8 cellular contexts compared by ENCODE assay signal in the genomic region with DNA sequence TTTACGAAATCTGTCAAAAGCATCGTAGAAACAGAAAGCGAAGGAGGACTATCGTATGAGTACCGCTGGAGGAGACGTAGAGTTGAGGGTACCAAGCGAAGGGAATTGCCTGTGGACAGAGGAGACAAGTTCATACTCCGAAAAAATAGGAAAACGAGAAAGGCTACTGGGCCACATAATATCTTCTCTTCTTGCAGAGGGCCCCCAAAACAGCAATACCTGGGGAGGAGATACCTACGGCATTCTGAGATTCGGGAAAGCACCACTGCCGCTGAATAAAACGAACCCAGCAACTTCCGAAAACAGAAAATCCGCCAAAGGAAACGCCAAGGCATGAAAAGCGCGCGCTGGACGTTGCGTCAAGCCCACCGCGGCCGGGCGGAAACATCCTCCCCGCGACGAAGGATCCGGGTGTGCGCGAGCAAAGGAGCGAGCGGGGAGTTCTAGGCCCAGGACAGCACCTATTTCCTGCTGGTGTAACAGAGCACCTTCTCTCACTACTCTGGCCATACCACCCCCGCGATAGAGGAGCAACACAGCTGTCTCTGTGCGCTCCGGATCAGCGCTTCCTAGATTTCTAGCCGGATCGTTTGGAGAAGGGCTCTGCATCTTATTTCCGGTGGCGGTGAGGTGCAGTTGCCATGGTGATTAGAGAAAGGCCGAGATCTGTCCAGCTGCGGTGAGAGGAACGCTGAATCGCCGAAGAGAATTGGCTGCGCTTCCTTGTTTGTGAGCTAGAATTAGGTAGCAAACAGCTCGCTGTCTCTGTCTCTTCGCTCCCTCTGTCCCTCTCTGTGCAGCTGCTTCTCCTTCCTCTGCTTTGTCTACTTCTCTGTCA. TPM values are rescaled to one million over a fixed set of nuclear protein-coding genes. Genes with fewer than 3 reads are reported as not detected.
DNase-seq lines count a peak whose midpoint lies in the region; ATAC-seq, FAIRE-seq and TF ChIP-seq lines count a peak whose summit lies in the region.

A gene with protein sequence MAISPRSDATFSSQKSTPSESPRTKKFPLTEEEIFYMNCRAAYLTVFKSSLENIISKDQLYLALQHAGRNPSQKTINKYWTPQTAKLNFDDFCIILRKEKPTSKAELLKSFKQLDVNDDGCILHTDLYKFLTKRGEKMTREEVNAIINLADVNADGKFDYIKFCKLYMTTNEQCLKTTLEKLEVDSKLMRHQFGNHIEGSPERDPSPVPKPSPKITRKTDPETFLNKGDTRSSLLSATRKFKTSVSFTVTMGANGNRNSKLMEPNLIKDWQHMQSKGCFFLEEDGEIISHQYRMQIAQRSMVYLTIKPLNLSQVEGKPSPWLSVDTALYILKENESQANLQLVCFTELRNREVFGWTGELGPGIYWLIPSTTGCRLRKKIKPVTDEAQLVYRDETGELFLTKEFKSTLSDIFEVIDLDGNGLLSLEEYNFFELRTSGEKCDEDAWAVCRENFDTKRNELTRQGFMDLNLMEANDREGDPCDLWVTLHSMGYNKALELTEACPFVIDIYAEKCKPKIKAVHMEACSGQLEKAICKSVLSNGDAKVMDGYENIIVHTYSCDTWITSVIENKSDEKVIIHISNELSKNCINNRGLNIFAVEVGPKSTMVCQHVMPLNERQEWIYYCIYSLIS (plus strand): TSS at position 635 of the 838 bp plus-strand sequence. CDS start 2,048 bp downstream, outside the sequence.
A gene with protein sequence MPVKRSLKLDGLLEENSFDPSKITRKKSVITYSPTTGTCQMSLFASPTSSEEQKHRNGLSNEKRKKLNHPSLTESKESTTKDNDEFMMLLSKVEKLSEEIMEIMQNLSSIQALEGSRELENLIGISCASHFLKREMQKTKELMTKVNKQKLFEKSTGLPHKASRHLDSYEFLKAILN (minus strand): TSS at position 335 of the 838 bp plus-strand sequence. CDS start 92 bp downstream, at position 243.

- peak within 1 kb of the TSS; percentile 93 to 97 for H3K27ac ChIP-seq in small intestine (ENCODE audit: low read depth in 1 of 2, low read length in 1 of 2)

- H3K27me3 ChIP-seq in bronchial epithelial cell (ENCODE audit: control insufficient read depth, insufficient read depth, low read length) (no peaks in the 10 kb centered on the region), small intestine (ENCODE audit: control insufficient read depth in 2 of 2, insufficient read depth in 2 of 2, low read length in 2 of 2) (no peaks in the 10 kb centered on the region)

- peak; percentile 90 for ATAC-seq in GM18870 (IDR thresholded peaks at IDR 0.05; ENCODE audit: unreplicated experiment)
- peak; percentile 83 for ATAC-seq in HG03108 (IDR thresholded peaks at IDR 0.05; ENCODE audit: unreplicated experiment)

- peak within 1 kb of the TSS; percentile 77 for H3K4me3 ChIP-seq in WI38 (ENCODE audit: low read depth, low read length)
- H3K4me3 ChIP-seq in bronchial epithelial cell (ENCODE audit: low read depth, low read length) = peak within 1 kb of the TSS; percentile 51
- peak within 1 kb of the TSS; percentile 46 to 69 for H3K4me3 ChIP-seq in small intestine (ENCODE audit: low read depth in 1 of 2, low read length in 2 of 2)

- WGBS in small intestine, 3 donors = 0% methylated on average over 50 of the region's 50 CpGs

- DNase-seq in ACHN = peak; percentile 93
- peak; percentile 99 for DNase-seq in NCI-H2171 treated with DMSO at 0.1 percent for 48 hours (lab: John Stamatoyannopoulos, UW)
- peak; percentile 91 for DNase-seq in bronchial epithelial cell (ENCODE audit: low read depth)
- peak; percentile 89 for DNase-seq in iPS-NIHi7 (ENCODE audit: extremely low spot score)
- DNase-seq in small intestine = peak; percentile 89

- TF ChIP-seq CTCF in WI38 (IDR thresholded peaks at IDR 0.05; ENCODE audit: low read depth, low read length) = no peak
- TF ChIP-seq CTCF in bronchial epithelial cell (IDR thresholded peaks at IDR 0.05; ENCODE audit: insufficient read depth, low read length, severe bottlenecking) = peak; percentile 1

- H3K36me3 ChIP-seq in bronchial epithelial cell (ENCODE audit: control insufficient read depth, insufficient read depth, low read length) (no peaks in the 10 kb centered on the region), small intestine (ENCODE audit: control insufficient read depth in 2 of 2, insufficient read depth in 2 of 2, low read length in 2 of 2) (no peaks in the 10 kb centered on the region)

- FAIRE-seq in bronchial epithelial cell (lab: Jason Lieb, UNC) (no peak), small intestine (lab: Jason Lieb, UNC) (no peak)

- in situ Hi-C loops in ACHN (cut with HindIII; ENCODE audit: low pct_ligation_motif_present, low pct_unique_long_range_greater_than_20kb, low sequenced_read_pairs) = no loop called here

- H3K4me1 ChIP-seq in small intestine (ENCODE audit: control insufficient read depth in 2 of 2, insufficient read depth in 1 of 2, low read depth in 1 of 2, low read length in 1 of 2) = peaks cover 0 to 2% of the 10 kb centered on the region in 2 donors

- H3K9me3 ChIP-seq in small intestine (ENCODE audit: control insufficient read depth, low read depth) = no peaks in the 10 kb centered on the region

RNA-seq across cellular contexts. Expression of the first gene that starts in this region (rescaled TPM):
- 3.2 and 4.4 TPM in 2 replicates for total RNA-seq in bronchial epithelial cell
- 1 to 10 TPM; 1.1 to 2.7 (median 1.6) TPM for polyA plus RNA-seq in small intestine

RNA-seq across cellular contexts. Expression of the second gene that starts in this region (rescaled TPM):
- total RNA-seq in bronchial epithelial cell = 7.4 and 16.9 TPM in 2 replicates
- polyA plus RNA-seq in small intestine = 10 to 100 TPM; 10.5 to 21.0 (median 13.0) TPM

Comparison
In these comparisons a context has a peak if more than half of its experiments do, and no peak if none do; other contexts are left out.
1. Peak in every context shown above with its lines: DNase-seq, ATAC-seq, H3K4me3 ChIP-seq and H3K27ac ChIP-seq.